ENCODE assay signal across 16 cellular contexts in the genomic region with DNA sequence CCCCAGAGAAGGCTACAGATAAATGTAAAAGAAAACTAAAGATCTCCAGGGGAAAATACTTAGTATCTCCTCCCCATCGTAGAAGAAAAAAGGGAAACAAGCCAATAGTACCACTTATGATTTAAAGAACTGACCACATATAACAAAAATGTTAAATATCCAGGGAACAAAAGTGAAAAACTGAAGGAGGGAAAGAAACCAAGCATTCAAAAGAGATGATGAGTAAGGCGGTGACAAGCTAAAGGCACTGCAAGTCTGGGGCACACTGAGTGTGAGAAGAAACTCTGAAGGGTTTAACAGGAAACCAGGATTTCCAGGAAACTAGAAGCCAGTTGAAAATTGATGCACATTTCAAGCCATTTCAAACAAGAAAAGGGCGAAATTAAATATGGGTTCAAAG.
DNase-seq lines count a peak whose midpoint lies in the region; ATAC-seq, FAIRE-seq and TF ChIP-seq lines count a peak whose summit lies in the region.
"Had no signal": no experiment of that assay in that cellular context is flagged by ENCODE, and none has a peak within 500 bp of the region (broad histone marks: within the 10 kb centered on the region; RNA-seq: fewer than 3 reads in every experiment).

No MANE protein-coding gene starts in this region.

- H3K14ac ChIP-seq in H9 (ENCODE audit: insufficient read depth, low read length): no peak overlapping the region

- no peaks in the 10 kb centered on the region for H3K27me3 ChIP-seq in astrocyte (ENCODE audit: insufficient read depth, low read length)
- no peaks in the 10 kb centered on the region for H3K27me3 ChIP-seq in keratinocyte (ENCODE audit: control insufficient read depth, extremely low read depth, insufficient read depth, low read length)
- H3K27me3 ChIP-seq in small intestine (ENCODE audit: control insufficient read depth in 2 of 2, insufficient read depth in 2 of 2, low read length in 2 of 2): no peaks in the 10 kb centered on the region
- no peaks in the 10 kb centered on the region for H3K27me3 ChIP-seq in H9 (ENCODE audit: insufficient read depth, low read length)
- H3K27me3 ChIP-seq: esophagus squamous epithelium, transverse colon had no signal

- TF ChIP-seq RAD21 in A549 (conservative IDR thresholded peaks at IDR 0.05 in 1 of 2, IDR thresholded peaks at IDR 0.05 in 1 of 2): no peak

- H3K9me3 Mint-ChIP-seq in astrocyte (ENCODE audit: unreplicated experiment) (peaks cover 2% of the 10 kb centered on the region), H9 (no peaks in the 10 kb centered on the region)

- H3K9ac ChIP-seq in astrocyte (ENCODE audit: low read length) (peak overlapping the region; percentile 49), keratinocyte (ENCODE audit: control insufficient read depth, extremely low read depth, insufficient read depth, low read length) (no peak overlapping the region), H9 (ENCODE audit: extremely low read depth, insufficient read length, low read length) (no peak overlapping the region)
- H3K9ac ChIP-seq: parathyroid adenoma had no signal

- no peak overlapping the region for H2BK12ac ChIP-seq in H9 (ENCODE audit: insufficient read length, low read depth, low read length)

- CTCF ChIA-PET in A549 (lab: Yijun Ruan, JAX): interaction anchor here (0.8 to 1.9 kb wide), 4 partner anchors 15 to 542 kb away, joined by 3 to 6 read pairs (median 4); no protein-coding TSS in a partner anchor

- H3K4me2 ChIP-seq in A549: peak overlapping the region; percentile 52
- H3K4me2 ChIP-seq in astrocyte (ENCODE audit: low read length): peak overlapping the region; percentile 70
- no peak overlapping the region for H3K4me2 ChIP-seq in keratinocyte (ENCODE audit: control insufficient read depth, extremely low read depth, insufficient read depth, low read depth, low read length)
- H3K4me2 ChIP-seq in H9 (ENCODE audit: insufficient read depth, insufficient read length, low read length): no peak overlapping the region

- H2BK5ac ChIP-seq in H9 (ENCODE audit: insufficient read length, low read length): no peak overlapping the region

- no peak for FAIRE-seq in A549 (lab: Jason Lieb, UNC)
- peak; percentile 87 for FAIRE-seq in astrocyte (lab: Jason Lieb, UNC)
- no peak for FAIRE-seq in keratinocyte (lab: Jason Lieb, UNC)
- FAIRE-seq in small intestine (lab: Jason Lieb, UNC): no peak
- FAIRE-seq: K562 had no signal

- no peak overlapping the region for H2AFZ ChIP-seq in astrocyte (ENCODE audit: low read depth, low read length)
- H2AFZ ChIP-seq in keratinocyte (ENCODE audit: control insufficient read depth, low read length): no peak overlapping the region
- no peak overlapping the region for H2AFZ ChIP-seq in H9 (ENCODE audit: low read length)
- H2AFZ ChIP-seq: parathyroid adenoma had no signal

- H3K4me1 Mint-ChIP-seq in astrocyte (ENCODE audit: low read depth, unreplicated experiment) (peaks cover 38% of the 10 kb centered on the region), H9 (peaks cover 0 to 2% of the 10 kb centered on the region in 2 experiments; a peak in 1 of 4 replicates)

- POLR2A ChIA-PET in A549 (lab: Yijun Ruan, JAX): no interaction called here

- WGBS in A549 (ENCODE audit: missing lambda C conversion rate): 68% methylated on average over 3 of the region's 3 CpGs
- 63 to 70% (median 69%) methylated on average over 3 of the region's 3 CpGs for WGBS in small intestine, 3 donors
- WGBS in H9 (ENCODE audit: extremely low coverage, insufficient read length, low lambda C conversion rate): no CpG with 5 or more reads among the region's 3 CpGs

- no peaks in the 10 kb centered on the region for H3K79me1 ChIP-seq in H9 (ENCODE audit: insufficient read depth, low read depth, low read length, poor library complexity, severe bottlenecking)

- H3K4me1 ChIP-seq in A549 (peaks cover 29% of the 10 kb centered on the region), astrocyte (ENCODE audit: insufficient read depth, low read length) (peaks cover 32% of the 10 kb centered on the region), keratinocyte (ENCODE audit: control insufficient read depth, extremely low read depth, insufficient read depth, low read length) (peaks cover 19% of the 10 kb centered on the region), small intestine (ENCODE audit: control insufficient read depth in 2 of 2, insufficient read depth in 1 of 2, low read depth in 1 of 2, low read length in 1 of 2) (peaks cover 0 to 3% of the 10 kb centered on the region in 2 donors), H9 (ENCODE audit: insufficient read depth, low read length) (no peaks in the 10 kb centered on the region)
- H3K4me1 ChIP-seq: parathyroid adenoma had no signal

- H3K18ac ChIP-seq in H9 (ENCODE audit: insufficient read length, low read depth, low read length): no peak overlapping the region

- no peak for DNase-seq in A549 (ENCODE audit: low read depth in 1 of 2, low spot score in 1 of 2)
- peak; percentile 77 for DNase-seq in H4 (ENCODE audit: low spot score)
- peak; percentile 80 for DNase-seq in astrocyte (ENCODE audit: low read depth)
- no peak for DNase-seq in keratinocyte (ENCODE audit: low read depth, low spot score)
- no peak for DNase-seq in amniotic stem cell (lab: John Stamatoyannopoulos, UW)
- no peak for DNase-seq in mucosa of gallbladder (ENCODE audit: low spot score)
- DNase-seq in small intestine: no peak
- no peak for DNase-seq in H9
- DNase-seq: activated CD4-positive, alpha-beta T cell treated with anti-CD3 and anti-CD28 coated beads, Interleukin-2, amount 50 U/mL, for 48 hours; esophagus squamous epithelium; NCI-H748 treated with DMSO at 0.1 percent for 48 hours; T-helper 9 cell had no signal

- H3K79me2 ChIP-seq in astrocyte (ENCODE audit: insufficient read depth, low read length) (no peaks in the 10 kb centered on the region), keratinocyte (ENCODE audit: control insufficient read depth, insufficient read depth, low read length) (no peaks in the 10 kb centered on the region), H9 (ENCODE audit: insufficient read depth, low read length) (no peaks in the 10 kb centered on the region)
- H3K79me2 ChIP-seq: parathyroid adenoma had no signal

- H3K23me2 ChIP-seq in H9 (ENCODE audit: insufficient read length, low read depth, low read length, poor library complexity, severe bottlenecking): no peaks in the 10 kb centered on the region

- dilution Hi-C loops in keratinocyte (cut with MboI; ENCODE audit: extremely low pct_ligation_motif_present, low sequenced_read_pairs): no loop called here

- H2BK15ac ChIP-seq in H9 (ENCODE audit: low read depth, low read length): no peak overlapping the region

- H2BK120ac ChIP-seq in H9 (ENCODE audit: low read depth, low read length, poor library complexity, severe bottlenecking): no peak overlapping the region

- peak in 1 of 2 experiments; percentile 45; a peak in 3 of 6 replicates for ATAC-seq in A549
- ATAC-seq: K562 had no signal

- H3K4ac ChIP-seq in H9 (ENCODE audit: low read depth, low read length): no peak overlapping the region

- no peaks in the 10 kb centered on the region for H4K20me1 ChIP-seq in astrocyte (ENCODE audit: insufficient read depth, low read length)
- H4K20me1 ChIP-seq in keratinocyte (ENCODE audit: control insufficient read depth, extremely low read depth, insufficient read depth, low read length): no peaks in the 10 kb centered on the region
- H4K20me1 ChIP-seq in H9 (ENCODE audit: control insufficient read depth, insufficient read depth, insufficient read length): no peaks in the 10 kb centered on the region

- H3T11ph ChIP-seq in H9 (ENCODE audit: low read length): no peak overlapping the region

- H3K36me3 Mint-ChIP-seq in astrocyte (ENCODE audit: low read depth, unreplicated experiment) (no peaks in the 10 kb centered on the region), H9 (ENCODE audit: insufficient read depth in 1 of 3, low read depth in 3 of 3) (no peaks in the 10 kb centered on the region)

- H4K5ac ChIP-seq in H9 (ENCODE audit: insufficient read length, low read depth, low read length): no peak overlapping the region

- H3K4me3 Mint-ChIP-seq in astrocyte (ENCODE audit: unreplicated experiment) (no peak overlapping the region), H9 (no peak overlapping the region)

- TF ChIP-seq EP300 in A549 (IDR thresholded peaks at IDR 0.05): no peak

- no peaks in the 10 kb centered on the region for H3K36me3 ChIP-seq in astrocyte (ENCODE audit: insufficient read depth, low read length)
- H3K36me3 ChIP-seq in keratinocyte (ENCODE audit: control insufficient read depth in 2 of 2, extremely low read depth in 1 of 2, insufficient read depth in 2 of 2, low read length in 2 of 2): no peaks in the 10 kb centered on the region
- H3K36me3 ChIP-seq in small intestine (ENCODE audit: control insufficient read depth in 2 of 2, insufficient read depth in 2 of 2, low read length in 2 of 2): no peaks in the 10 kb centered on the region
- H3K36me3 ChIP-seq: esophagus squamous epithelium, transverse colon had no signal

- no peak overlapping the region for H3K56ac ChIP-seq in H9 (ENCODE audit: insufficient read length, low read depth, low read length)

- H3K27ac Mint-ChIP-seq in astrocyte (ENCODE audit: unreplicated experiment): peak overlapping the region; percentile 73
- peak overlapping the region in 1 of 3 experiments; percentile 45; a peak in 2 of 7 replicates for H3K27ac Mint-ChIP-seq in H9

- no peak overlapping the region for H4K91ac ChIP-seq in H9 (ENCODE audit: insufficient read length, low read depth, low read length)

- H2AK5ac ChIP-seq in H9 (ENCODE audit: insufficient read length, low read length): no peak overlapping the region

- H3K23ac ChIP-seq in H9 (ENCODE audit: insufficient read length, low read depth, low read length): no peak overlapping the region

- no peak overlapping the region for H3K4me3 ChIP-seq in A549
- H3K4me3 ChIP-seq in astrocyte (ENCODE audit: insufficient read depth, low read depth, low read length): no peak overlapping the region
- no peak overlapping the region for H3K4me3 ChIP-seq in keratinocyte (ENCODE audit: control insufficient read depth in 2 of 3, extremely low read depth in 1 of 3, insufficient read depth in 2 of 3, low read depth in 1 of 3, low read length in 3 of 3)
- no peak overlapping the region for H3K4me3 ChIP-seq in small intestine (ENCODE audit: low read depth in 1 of 2, low read length in 2 of 2)
- H3K4me3 ChIP-seq: esophagus squamous epithelium, K562, transverse colon had no signal

- H2BK20ac ChIP-seq in H9 (ENCODE audit: low read depth, low read length, poor library complexity, severe bottlenecking): no peak overlapping the region

- H3K27ac ChIP-seq in A549: peak overlapping the region; percentile 31 to 58; a peak in 5 of 6 replicates
- peak overlapping the region; percentile 84 for H3K27ac ChIP-seq in astrocyte (ENCODE audit: low read depth, low read length)
- H3K27ac ChIP-seq in keratinocyte (ENCODE audit: control insufficient read depth, insufficient read depth, low read length): peak overlapping the region; percentile 27
- no peak overlapping the region for H3K27ac ChIP-seq in small intestine (ENCODE audit: low read depth in 1 of 2, low read length in 1 of 2)
- no peak overlapping the region for H3K27ac ChIP-seq in H9 (ENCODE audit: insufficient read length, low read depth, low read length)
- H3K27ac ChIP-seq: parathyroid adenoma, RWPE1, transverse colon had no signal

- TF ChIP-seq CTCF in A549 (IDR thresholded peaks at IDR 0.05) (no peak), astrocyte (IDR thresholded peaks at IDR 0.05; ENCODE audit: insufficient read depth, low read depth, low read length) (no peak), keratinocyte (optimal IDR thresholded peaks at IDR 0.05 in 1 of 3, IDR thresholded peaks at IDR 0.05 in 1 of 3, conservative IDR thresholded peaks at IDR 0.05 in 1 of 3; ENCODE audit: extremely low read depth in 1 of 3, insufficient read depth in 2 of 3, low read length in 3 of 3) (no peak), H9 (conservative IDR thresholded peaks at IDR 0.05) (no peak)

- no peaks in the 10 kb centered on the region for H3K9me3 ChIP-seq in A549
- no peaks in the 10 kb centered on the region for H3K9me3 ChIP-seq in astrocyte (ENCODE audit: insufficient read depth, low read depth, low read length)
- H3K9me3 ChIP-seq in keratinocyte (ENCODE audit: control insufficient read depth, low read depth, low read length): no peaks in the 10 kb centered on the region
- H3K9me3 ChIP-seq in small intestine (ENCODE audit: control insufficient read depth, low read depth): no peaks in the 10 kb centered on the region
- H3K9me3 ChIP-seq in H9 (ENCODE audit: control insufficient read depth, low read depth, low read length): no peaks in the 10 kb centered on the region
- H3K9me3 ChIP-seq: esophagus squamous epithelium, transverse colon had no signal

- H4K8ac ChIP-seq in H9 (replicated peaks; ENCODE audit: insufficient read length, low read depth, low read length): no peak overlapping the region

- no peaks in the 10 kb centered on the region for H3K9me1 ChIP-seq in keratinocyte (ENCODE audit: control insufficient read depth, extremely low read depth, insufficient read depth, low read length)

- no peaks in the 10 kb centered on the region for H3K27me3 Mint-ChIP-seq in astrocyte (ENCODE audit: low read depth, unreplicated experiment)
- H3K27me3 Mint-ChIP-seq in H9 (ENCODE audit: low read depth): no peaks in the 10 kb centered on the region

- no peak for TF ChIP-seq POLR2A in A549 (IDR thresholded peaks at IDR 0.05; ENCODE audit: low read length)

Comparison
In these comparisons a context has a peak if more than half of its experiments do, and no peak if none do; other contexts are left out.
1. DNase-seq: peak in H4 (single experiment) and astrocyte (single experiment); none in A549 (0 of 2), keratinocyte (single experiment), amniotic stem cell (single experiment), mucosa of gallbladder (single experiment), small intestine (single experiment) and H9 (single experiment).
2. H3K27ac ChIP-seq: peak in A549 (2 of 2), astrocyte (single experiment) and keratinocyte (single experiment); none in small intestine (0 of 2) and H9 (single experiment).
3. H3K4me2 ChIP-seq: peak in A549 (single experiment) and astrocyte (single experiment); none in keratinocyte (single experiment) and H9 (single experiment).